Comparison of ENCODE assay signal across 17 cellular contexts in the genomic region with DNA sequence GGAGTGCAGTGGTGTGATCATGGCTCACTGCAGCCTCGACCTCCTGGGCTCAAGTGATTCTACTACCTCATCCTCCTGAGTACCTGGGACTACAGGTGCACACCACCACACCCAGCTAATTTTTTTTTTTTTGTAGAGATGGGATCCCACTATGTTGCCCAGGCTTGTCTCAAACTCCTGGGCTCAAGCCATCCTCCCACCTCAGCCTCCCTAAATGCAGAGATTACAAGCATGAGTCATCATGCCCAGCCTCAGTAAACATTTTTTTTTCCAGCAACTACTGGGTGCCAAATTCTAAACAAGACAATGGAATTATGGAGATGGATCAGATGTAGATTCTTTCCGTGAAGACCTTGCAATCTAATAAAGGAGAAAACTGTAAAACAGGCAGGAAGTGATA. TPM values are rescaled to one million over a fixed set of nuclear protein-coding genes. Genes with fewer than 3 reads are reported as not detected.
"Had no signal": no experiment of that assay in that cellular context is flagged by ENCODE, and none has a peak within 500 bp of the region (broad histone marks: within the 10 kb centered on the region; RNA-seq: fewer than 3 reads in every experiment).

No MANE protein-coding gene starts in this region.

RNA-seq across cellular contexts. Expression of gene KCNJ10, which starts 19.8 kb away (rescaled TPM):
- total RNA-seq: activated CD4-positive, alpha-beta memory T cell treated with anti-CD3 and anti-CD28 coated beads for 36 hours; activated CD4-positive, alpha-beta T cell treated with anti-CD3 and anti-CD28 coated beads, Interleukin-2, amount 10 ng/mL, durations not matched to agents 24 days and 14 days; activated CD8-positive, alpha-beta memory T cell treated with anti-CD3 and anti-CD28 coated beads for 36 hours; activated CD8-positive, alpha-beta memory T cell treated with anti-CD3 and anti-CD28 coated beads, Interleukin-2, amount 10 ng/mL, durations not matched to agents 7 days and 5 days; activated CD8-positive, alpha-beta T cell treated with anti-CD3 and anti-CD28 coated beads, Interleukin-2, amount 10 ng/mL, durations not matched to agents 7 days and 5 days; activated naive CD4-positive, alpha-beta T cell treated with anti-CD3 and anti-CD28 coated beads for 36 hours; activated naive CD8-positive, alpha-beta T cell treated with anti-CD3 and anti-CD28 coated beads for 36 hours; activated T-helper 1 cell treated with anti-CD3 and anti-CD28 coated beads, Interleukin-12 subunit alpha, Interleukin-12 subunit beta, Interleukin-2, Interleukin-4 antibody, amounts not matched to agents 30 ng/mL and 10 ng/mL and 1 ng/mL, durations not matched to agents 14 hours and 24 hours and 36 hours; activated T-helper 2 cell treated with anti-CD3 and anti-CD28 coated beads, Interferon-gamma antibody, Interleukin-2, Interleukin-4, amounts not matched to agents 10 μg/mL and 5 μg/mL and 100 μg/mL, durations not matched to agents 14 hours and 24 hours and 36 hours; ascending aorta; dermis blood vessel endothelial cell; endothelial cell of umbilical vein; fibroblast of lung; T-helper 1 cell treated with Interleukin-12 subunit alpha and Interleukin-12 subunit beta and Interleukin-4 antibody, amounts not matched to agents 30 ng/mL and 1 ng/mL, for 36 hours had no signal
- polyA plus RNA-seq: endothelial cell of umbilical vein, esophagus, fibroblast of lung had no signal

RNA-seq across cellular contexts. Expression of gene KCNJ9, which starts 31.2 kb away (rescaled TPM):
- total RNA-seq: activated CD4-positive, alpha-beta memory T cell treated with anti-CD3 and anti-CD28 coated beads for 36 hours; activated CD4-positive, alpha-beta T cell treated with anti-CD3 and anti-CD28 coated beads, Interleukin-2, amount 10 ng/mL, durations not matched to agents 24 days and 14 days; activated CD8-positive, alpha-beta memory T cell treated with anti-CD3 and anti-CD28 coated beads for 36 hours; activated CD8-positive, alpha-beta memory T cell treated with anti-CD3 and anti-CD28 coated beads, Interleukin-2, amount 10 ng/mL, durations not matched to agents 7 days and 5 days; activated CD8-positive, alpha-beta T cell treated with anti-CD3 and anti-CD28 coated beads, Interleukin-2, amount 10 ng/mL, durations not matched to agents 7 days and 5 days; activated naive CD4-positive, alpha-beta T cell treated with anti-CD3 and anti-CD28 coated beads for 36 hours; activated T-helper 1 cell treated with anti-CD3 and anti-CD28 coated beads, Interleukin-12 subunit alpha, Interleukin-12 subunit beta, Interleukin-2, Interleukin-4 antibody, amounts not matched to agents 30 ng/mL and 10 ng/mL and 1 ng/mL, durations not matched to agents 14 hours and 24 hours and 36 hours; activated T-helper 2 cell treated with anti-CD3 and anti-CD28 coated beads, Interferon-gamma antibody, Interleukin-2, Interleukin-4, amounts not matched to agents 10 μg/mL and 5 μg/mL and 100 μg/mL, durations not matched to agents 14 hours and 24 hours and 36 hours; breast epithelium; dermis blood vessel endothelial cell; endothelial cell of umbilical vein; esophagus squamous epithelium; T-helper 1 cell treated with Interleukin-12 subunit alpha and Interleukin-12 subunit beta and Interleukin-4 antibody, amounts not matched to agents 30 ng/mL and 1 ng/mL, for 36 hours had no signal
- polyA plus RNA-seq: endothelial cell of umbilical vein, esophagus, fibroblast of lung had no signal
